8 cellular contexts compared by ENCODE assay signal in the genomic region with DNA sequence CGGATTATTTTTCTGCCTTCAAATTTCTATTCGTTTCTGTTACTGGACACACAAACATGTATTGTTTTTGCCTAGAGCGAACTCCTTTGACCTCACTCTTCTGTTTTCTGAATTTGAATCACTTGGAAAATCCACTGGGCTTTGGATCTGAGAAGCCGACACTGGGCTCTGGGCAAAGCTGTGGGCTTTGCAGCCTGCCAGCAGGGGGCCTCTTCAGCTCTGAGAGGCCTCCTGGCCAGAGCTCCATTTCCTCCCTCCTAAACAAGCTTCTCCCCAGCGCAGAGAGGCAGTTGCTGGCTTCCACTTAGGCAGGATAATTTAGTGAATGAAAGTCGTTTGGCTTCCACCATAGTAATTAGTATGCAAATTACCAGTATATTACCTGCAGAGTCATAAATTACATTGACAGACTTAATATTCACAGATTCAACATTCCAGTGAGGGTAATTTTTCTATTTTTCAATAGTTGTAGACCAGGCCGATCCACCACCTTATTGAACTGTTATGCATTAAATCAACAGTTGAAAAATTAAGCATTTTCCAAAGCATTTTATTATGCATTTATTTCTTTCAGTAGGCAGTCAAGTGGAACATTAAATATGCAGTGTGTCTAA.
DNase-seq lines count a peak whose midpoint lies in the region; ATAC-seq, FAIRE-seq and TF ChIP-seq lines count a peak whose summit lies in the region.

No MANE protein-coding gene starts in this region.

- no TSS peak for BruUV-seq in HepG2 (replicated peaks; lab: Mats Ljungman, UMichigan)

- TF ChIP-seq EP300 in HepG2 (IDR thresholded peaks at IDR 0.05; ENCODE audit: low read depth in 2 of 2, low read length in 2 of 2) (no peak), HepG2 (CRISPR knock-in tag; IDR thresholded peaks at IDR 0.05; ENCODE audit: borderline replicate concordance) (no peak)

- 21% methylated on average over 7 of the region's 7 CpGs for WGBS in HepG2 (ENCODE audit: low lambda C conversion rate)

- H3K4me2 ChIP-seq in HepG2 (ENCODE audit: low read depth, low read length) = no peak overlapping the region

- no peaks in the 10 kb centered on the region for H3K4me1 ChIP-seq in HepG2 (ENCODE audit: insufficient read depth, low read length)

- H3K79me2 ChIP-seq in HepG2 (ENCODE audit: insufficient read depth, low read length) = no peaks in the 10 kb centered on the region

- ATAC-seq in HG02870 (IDR thresholded peaks at IDR 0.05; ENCODE audit: unreplicated experiment) (peak; percentile 65), HepG2 (peak; percentile 98), HG03039 (IDR thresholded peaks at IDR 0.05; ENCODE audit: unreplicated experiment) (no peak)
- peak; percentile 55 to 56 for ATAC-seq in activated CD4-positive, CD25-positive, alpha-beta regulatory T cell treated with anti-CD3 and anti-CD28 coated beads, Interleukin-2, amount 50 U/mL, for 24 hours

- H2AFZ ChIP-seq in HepG2 (ENCODE audit: low read length) = no peak overlapping the region

- TF ChIP-seq CTCF in HepG2 (CRISPR knock-in tag; IDR thresholded peaks at IDR 0.05) = peak; percentile 81

- H3K27ac ChIP-seq in HepG2 (ENCODE audit: extremely low read length, insufficient read depth, low read length) = no peak overlapping the region

- H3K27me3 ChIP-seq in HepG2 (ENCODE audit: control insufficient read depth in 1 of 2, insufficient read depth in 2 of 2, low read length in 2 of 2) = no peaks in the 10 kb centered on the region

- no peak for TF ChIP-seq POLR2A in HepG2 (IDR thresholded peaks at IDR 0.05; ENCODE audit: insufficient read depth in 1 of 2, low read depth in 2 of 2, low read length in 2 of 2)

- DNase-seq in ELF-1 (ENCODE audit: low read depth, low spot score) (peak; percentile 91), NCI-H2227 treated with DMSO at 0.1 percent for 48 hours (lab: John Stamatoyannopoulos, UW) (peak; percentile 4), dedifferentiated amniotic fluid mesenchymal stem cell (ENCODE audit: extremely low spot score) (peak; percentile 71), HepG2 (ENCODE audit: low spot score) (peak; percentile 43)
- DNase-seq in stimulated activated CD4-positive, alpha-beta T cell treated with anti-CD3 and anti-CD28 coated beads, Interleukin-4, amount 100 ng/mL, for 48 hours (ENCODE audit: low read depth in 2 of 2) = peak; percentile 20 to 33

- intact Hi-C loops in HepG2 (cut with micrococcal nuclease; ENCODE audit: unreplicated experiment) = loop anchor here (1.0 kb wide), 2 partner anchors 208 to 237 kb away; no protein-coding TSS in a partner anchor

- no peaks in the 10 kb centered on the region for H4K20me1 ChIP-seq in HepG2 (ENCODE audit: insufficient read depth, low read length)

- no peaks in the 10 kb centered on the region for H3K9me3 ChIP-seq in HepG2 (ENCODE audit: low read length)

- FAIRE-seq in HepG2 (lab: Jason Lieb, UNC) = peak; percentile 44

- in situ Hi-C loops in HepG2 (cut with HindIII; ENCODE audit: extremely low pct_ligation_motif_present, low pct_unique_long_range_greater_than_20kb) = loop anchor here (5.0 kb wide), 1 partner anchor 206 kb away; the partner anchor contains the start of gene TNPO1

- peak; percentile 62; the same call in 1 of the 2 replicates for TF ChIP-seq RAD21 in HepG2 (CRISPR knock-in tag; IDR thresholded peaks at IDR 0.05)

- no peak overlapping the region for H3K4me3 ChIP-seq in HepG2 (replicated peaks in 1 of 3; ENCODE audit: insufficient read depth in 1 of 3, low read depth in 2 of 3, low read length in 3 of 3)

- POLR2A ChIA-PET in HepG2 (lab: Yijun Ruan, JAX) = interaction anchor here (1.0 kb wide), 1 partner anchor 208 kb away, joined by 3 read pairs; no protein-coding TSS in a partner anchor

- H3K36me3 ChIP-seq in HepG2 (replicated peaks in 1 of 2; ENCODE audit: control insufficient read depth in 1 of 2, insufficient read depth in 2 of 2, low read length in 2 of 2) = no peaks in the 10 kb centered on the region

- no peak overlapping the region for H3K9ac ChIP-seq in HepG2 (ENCODE audit: insufficient read depth, low read depth, low read length)

- CTCF ChIA-PET in HepG2 (lab: Yijun Ruan, JAX; ENCODE audit: low intra/inter-chr PET ratio, low total read pairs) = interaction anchor here (2.3 kb wide), 1 partner anchor 208 kb away, joined by 9 read pairs; no protein-coding TSS in a partner anchor

TF ChIP-seq in HepG2, 621 proteins besides CTCF, POLR2A, EP300 and RAD21 (continues in another document):
- TF ChIP-seq HDAC2 (CRISPR knock-in tag; IDR thresholded peaks at IDR 0.05) = no peak
- TF ChIP-seq HDAC6 (IDR thresholded peaks at IDR 0.05; ENCODE audit: low read depth, low read length) = no peak
- peak; percentile 66 for TF ChIP-seq STAG1 (CRISPR knock-in tag; IDR thresholded peaks at IDR 0.05)
- TF ChIP-seq FOXM1 (CRISPR knock-in tag; IDR thresholded peaks at IDR 0.05) = no peak
- TF ChIP-seq, protein P1, sequence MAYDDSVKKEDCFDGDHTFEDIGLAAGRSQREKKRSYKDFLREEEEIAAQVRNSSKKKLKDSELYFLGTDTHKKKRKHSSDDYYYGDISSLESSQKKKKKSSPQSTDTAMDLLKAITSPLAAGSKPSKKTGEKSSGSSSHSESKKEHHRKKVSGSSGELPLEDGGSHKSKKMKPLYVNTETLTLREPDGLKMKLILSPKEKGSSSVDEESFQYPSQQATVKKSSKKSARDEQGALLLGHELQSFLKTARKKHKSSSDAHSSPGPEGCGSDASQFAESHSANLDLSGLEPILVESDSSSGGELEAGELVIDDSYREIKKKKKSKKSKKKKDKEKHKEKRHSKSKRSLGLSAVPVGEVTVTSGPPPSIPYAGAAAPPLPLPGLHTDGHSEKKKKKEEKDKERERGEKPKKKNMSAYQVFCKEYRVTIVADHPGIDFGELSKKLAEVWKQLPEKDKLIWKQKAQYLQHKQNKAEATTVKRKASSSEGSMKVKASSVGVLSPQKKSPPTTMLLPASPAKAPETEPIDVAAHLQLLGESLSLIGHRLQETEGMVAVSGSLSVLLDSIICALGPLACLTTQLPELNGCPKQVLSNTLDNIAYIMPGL (CRISPR knock-in tag; IDR thresholded peaks at IDR 0.05; ENCODE audit: borderline replicate concordance in 1 of 2, low read depth in 1 of 2) = peak in 1 of 2 experiments; percentile 30; a peak in 1 of 4 replicates
- TF ChIP-seq ZNF629 (CRISPR knock-in tag; conservative IDR thresholded peaks at IDR 0.05) = no peak
- no peak for TF ChIP-seq RARA (CRISPR knock-in tag; IDR thresholded peaks at IDR 0.05)
- no peak for TF ChIP-seq ZNF772 (CRISPR knock-in tag; IDR thresholded peaks at IDR 0.05)
- no peak for TF ChIP-seq CBX2 (IDR thresholded peaks at IDR 0.05; ENCODE audit: low read depth, low read length)
- TF ChIP-seq CBX2 (CRISPR knock-in tag; IDR thresholded peaks at IDR 0.05; ENCODE audit: low read depth) = 0 out of 2 replicates have a peak, but pooled peaks have one; percentile 52
- peak; percentile 30 for TF ChIP-seq YY1 (IDR thresholded peaks at IDR 0.05; ENCODE audit: insufficient read depth, insufficient replicate concordance, low read depth, low read length)
- TF ChIP-seq ZNF709 (CRISPR knock-in tag; IDR thresholded peaks at IDR 0.05) = no peak
- peak; percentile 25; the same call in 1 of the 2 replicates for TF ChIP-seq KDM2A (CRISPR knock-in tag; IDR thresholded peaks at IDR 0.05; ENCODE audit: borderline replicate concordance, low read depth)
- TF ChIP-seq ZNF83 (CRISPR knock-in tag; IDR thresholded peaks at IDR 0.05; ENCODE audit: borderline replicate concordance) = no peak
- TF ChIP-seq ZBTB20 (CRISPR knock-in tag; IDR thresholded peaks at IDR 0.05; ENCODE audit: borderline replicate concordance, low read depth) = no peak
- 0 out of 2 replicates have a peak, but pooled peaks have one; percentile 30 for TF ChIP-seq ZBED4 (CRISPR knock-in tag; IDR thresholded peaks at IDR 0.05; ENCODE audit: borderline replicate concordance)
- no peak for TF ChIP-seq ZFP41 (CRISPR knock-in tag; IDR thresholded peaks at IDR 0.05; ENCODE audit: borderline replicate concordance)
- peak; percentile 71 for TF ChIP-seq XRCC5 (optimal IDR thresholded peaks at IDR 0.05; ENCODE audit: low read length)
- TF ChIP-seq SMAD3 (CRISPR knock-in tag; IDR thresholded peaks at IDR 0.05) = peak; percentile 62; the same call in 1 of the 2 replicates
- no peak for TF ChIP-seq RFX5 (IDR thresholded peaks at IDR 0.05; ENCODE audit: low read depth, low read length)

Comparison
In these comparisons a context has a peak if more than half of its experiments do, and no peak if none do; other contexts are left out.
1. DNase-seq: peak in every context shown above with its lines; median percentile 91 in ELF-1; 71 in dedifferentiated amniotic fluid mesenchymal stem cell; 43 in HepG2; 26 in stimulated activated CD4-positive, alpha-beta T cell treated with anti-CD3 and anti-CD28 coated beads, Interleukin-4, amount 100 ng/mL, for 48 hours; 4 in NCI-H2227 treated with DMSO at 0.1 percent for 48 hours.